In genomic region chr11:68413591-68413999, GRCh38 we compare ENCODE assay signal across 16 cellular contexts.
"Had no signal": no experiment of that assay in that cellular context is flagged by ENCODE, and none has a peak within 500 bp of the region (broad histone marks: within the 10 kb centered on the region; RNA-seq: fewer than 3 reads in every experiment).

No MANE protein-coding gene starts in this region.

- H3K4me3 ChIP-seq: lung, SJCRH30, transverse colon had no signal

- H3K27ac Mint-ChIP-seq: activated CD8-positive, alpha-beta memory T cell treated with anti-CD3 and anti-CD28 coated beads, Interleukin-2, amount 10 ng/mL, durations not matched to agents 7 days and 5 days; activated naive CD8-positive, alpha-beta T cell; activated T-cell treated with anti-CD3 and anti-CD28 coated beads, Interleukin-2, amount 50 U/mL, for 24 hours; T-helper 2 cell treated with Interferon-gamma antibody and Interleukin-4, amounts not matched to agents 5 μg/mL and 100 μg/mL, for 36 hours had no signal

- ATAC-seq: esophagus mucosa had no signal

- H3K27me3 Mint-ChIP-seq: activated CD8-positive, alpha-beta memory T cell treated with anti-CD3 and anti-CD28 coated beads, Interleukin-2, amount 10 ng/mL, durations not matched to agents 7 days and 5 days; activated naive CD8-positive, alpha-beta T cell; activated T-cell treated with anti-CD3 and anti-CD28 coated beads, Interleukin-2, amount 50 U/mL, for 24 hours had no signal

- H3K9me3 Mint-ChIP-seq: activated T-cell treated with anti-CD3 and anti-CD28 coated beads, Interleukin-2, amount 50 U/mL, for 24 hours; nephron; T-helper 2 cell treated with Interferon-gamma antibody and Interleukin-4, amounts not matched to agents 5 μg/mL and 100 μg/mL, for 36 hours had no signal

- H3K9me3 ChIP-seq: SJCRH30, transverse colon had no signal

- DNase-seq: activated CD4-positive, alpha-beta T cell treated with anti-CD3 and anti-CD28 coated beads, Interleukin-2, amount 50 U/mL, for 4 hours; activated effector memory CD4-positive, alpha-beta T cell treated with Interleukin-2 at 50 U/mL for 16 hours; amygdala; brain microvascular endothelial cell; foreskin melanocyte; islet precursor cell; SJCRH30; small intestine; transverse colon had no signal

- H3K4me3 Mint-ChIP-seq: activated CD8-positive, alpha-beta memory T cell treated with anti-CD3 and anti-CD28 coated beads, Interleukin-2, amount 10 ng/mL, durations not matched to agents 7 days and 5 days; activated naive CD8-positive, alpha-beta T cell; activated T-cell treated with anti-CD3 and anti-CD28 coated beads, Interleukin-2, amount 50 U/mL, for 24 hours; nephron; T-helper 2 cell treated with Interferon-gamma antibody and Interleukin-4, amounts not matched to agents 5 μg/mL and 100 μg/mL, for 36 hours had no signal

- H3K27me3 ChIP-seq: brain microvascular endothelial cell, SJCRH30, transverse colon had no signal

- H3K27ac ChIP-seq: brain microvascular endothelial cell, SJCRH30 had no signal

- FAIRE-seq: small intestine had no signal
